Comparison of ENCODE assay signal across 3 cellular contexts in genomic region chr20:52086878-52087277, GRCh38.
A peak's percentile ranks its signal among the peaks of the same experiment; 100 is the strongest.
TF ChIP-seq lines count a peak whose summit lies in the region.

No MANE protein-coding gene starts in this region.

TF ChIP-seq in HepG2, 621 proteins besides CTCF, POLR2A, EP300 and RAD21 (continues in another document):
- TF ChIP-seq DZIP1 (CRISPR knock-in tag; IDR thresholded peaks at IDR 0.05) (no peak), ZFP1 (CRISPR knock-in tag; IDR thresholded peaks at IDR 0.05) (peak; percentile 100), GABPA (IDR thresholded peaks at IDR 0.05; ENCODE audit: low read depth, low read length) (no peak), GABPA (CRISPR knock-in tag; IDR thresholded peaks at IDR 0.05; ENCODE audit: low read depth) (no peak), PAXIP1 (CRISPR knock-in tag; conservative IDR thresholded peaks at IDR 0.05) (no peak), ZKSCAN8 (CRISPR knock-in tag; IDR thresholded peaks at IDR 0.05; ENCODE audit: borderline replicate concordance) (no peak), ATAD3A (CRISPR knock-in tag; IDR thresholded peaks at IDR 0.05) (no peak), ZNF607 (CRISPR knock-in tag; IDR thresholded peaks at IDR 0.05; ENCODE audit: borderline replicate concordance) (no peak), CHD4 (IDR thresholded peaks at IDR 0.05; ENCODE audit: borderline replicate concordance, low read length) (peak; percentile 48; the same call in 1 of the 2 replicates), KDM6A (CRISPR knock-in tag; IDR thresholded peaks at IDR 0.05; ENCODE audit: low read depth) (no peak)
- TF ChIP-seq, protein P1, sequence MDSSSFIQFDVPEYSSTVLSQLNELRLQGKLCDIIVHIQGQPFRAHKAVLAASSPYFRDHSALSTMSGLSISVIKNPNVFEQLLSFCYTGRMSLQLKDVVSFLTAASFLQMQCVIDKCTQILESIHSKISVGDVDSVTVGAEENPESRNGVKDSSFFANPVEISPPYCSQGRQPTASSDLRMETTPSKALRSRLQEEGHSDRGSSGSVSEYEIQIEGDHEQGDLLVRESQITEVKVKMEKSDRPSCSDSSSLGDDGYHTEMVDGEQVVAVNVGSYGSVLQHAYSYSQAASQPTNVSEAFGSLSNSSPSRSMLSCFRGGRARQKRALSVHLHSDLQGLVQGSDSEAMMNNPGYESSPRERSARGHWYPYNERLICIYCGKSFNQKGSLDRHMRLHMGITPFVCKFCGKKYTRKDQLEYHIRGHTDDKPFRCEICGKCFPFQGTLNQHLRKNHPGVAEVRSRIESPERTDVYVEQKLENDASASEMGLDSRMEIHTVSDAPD (CRISPR knock-in tag; IDR thresholded peaks at IDR 0.05), result no peak

TF ChIP-seq in HEK293, 187 proteins besides CTCF, POLR2A, EP300 and RAD21:
- TF ChIP-seq ZNF366 (tag by site-specific recombination; conservative IDR thresholded peaks at IDR 0.05), result no peak
- TF ChIP-seq ZNF514 (tag by site-specific recombination; IDR thresholded peaks at IDR 0.05), result no peak
- TF ChIP-seq SETDB1 (IDR thresholded peaks at IDR 0.05; ENCODE audit: insufficient read length, low read length), result peak; percentile 60
- TF ChIP-seq SCRT2 (tag by site-specific recombination; IDR thresholded peaks at IDR 0.05), result no peak
- no peak for TF ChIP-seq ZNF513 (tag by site-specific recombination; IDR thresholded peaks at IDR 0.05)
- TF ChIP-seq, protein P2, sequence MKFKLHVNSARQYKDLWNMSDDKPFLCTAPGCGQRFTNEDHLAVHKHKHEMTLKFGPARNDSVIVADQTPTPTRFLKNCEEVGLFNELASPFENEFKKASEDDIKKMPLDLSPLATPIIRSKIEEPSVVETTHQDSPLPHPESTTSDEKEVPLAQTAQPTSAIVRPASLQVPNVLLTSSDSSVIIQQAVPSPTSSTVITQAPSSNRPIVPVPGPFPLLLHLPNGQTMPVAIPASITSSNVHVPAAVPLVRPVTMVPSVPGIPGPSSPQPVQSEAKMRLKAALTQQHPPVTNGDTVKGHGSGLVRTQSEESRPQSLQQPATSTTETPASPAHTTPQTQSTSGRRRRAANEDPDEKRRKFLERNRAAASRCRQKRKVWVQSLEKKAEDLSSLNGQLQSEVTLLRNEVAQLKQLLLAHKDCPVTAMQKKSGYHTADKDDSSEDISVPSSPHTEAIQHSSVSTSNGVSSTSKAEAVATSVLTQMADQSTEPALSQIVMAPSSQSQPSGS (tag by site-specific recombination; IDR thresholded peaks at IDR 0.05; ENCODE audit: low read depth), result no peak
- no peak for TF ChIP-seq PBX3 (CRISPR knock-in tag; IDR thresholded peaks at IDR 0.05)

TF ChIP-seq in K562, 482 proteins besides CTCF, POLR2A, EP300 and RAD21:
- TF ChIP-seq RBM15 (IDR thresholded peaks at IDR 0.05; ENCODE audit: insufficient read depth, low read length) (no peak), ZFP1 (CRISPR knock-in tag; IDR thresholded peaks at IDR 0.05) (peak; percentile 98), CREB3 (tag; conservative IDR thresholded peaks at IDR 0.05; ENCODE audit: low read depth) (no peak)
